Comparison of ENCODE assay signal across 1 cellular context in the genomic region with DNA sequence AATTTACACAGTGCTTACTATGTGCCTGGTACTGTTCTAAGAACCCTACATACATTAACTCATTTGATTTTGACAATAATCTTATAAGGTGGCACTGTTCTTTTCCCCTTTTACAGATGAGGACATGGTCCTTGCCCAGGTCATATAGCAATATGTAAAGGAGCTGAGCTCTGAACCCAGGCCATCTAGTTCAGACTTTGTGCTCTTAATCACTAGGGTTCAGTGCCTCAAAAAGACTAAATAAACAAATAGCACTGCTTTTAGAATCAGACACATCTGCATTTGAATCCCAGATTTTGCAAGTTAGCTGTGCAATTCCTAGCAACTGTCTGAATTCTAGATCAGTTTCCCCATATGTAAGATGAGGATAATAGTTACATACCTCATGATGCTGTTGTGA.
TF ChIP-seq lines count a peak whose summit lies in the region.

No MANE protein-coding gene starts in this region.

TF ChIP-seq in HepG2, 621 proteins besides CTCF, POLR2A, EP300 and RAD21 (continued from another document):
- TF ChIP-seq, protein P1, sequence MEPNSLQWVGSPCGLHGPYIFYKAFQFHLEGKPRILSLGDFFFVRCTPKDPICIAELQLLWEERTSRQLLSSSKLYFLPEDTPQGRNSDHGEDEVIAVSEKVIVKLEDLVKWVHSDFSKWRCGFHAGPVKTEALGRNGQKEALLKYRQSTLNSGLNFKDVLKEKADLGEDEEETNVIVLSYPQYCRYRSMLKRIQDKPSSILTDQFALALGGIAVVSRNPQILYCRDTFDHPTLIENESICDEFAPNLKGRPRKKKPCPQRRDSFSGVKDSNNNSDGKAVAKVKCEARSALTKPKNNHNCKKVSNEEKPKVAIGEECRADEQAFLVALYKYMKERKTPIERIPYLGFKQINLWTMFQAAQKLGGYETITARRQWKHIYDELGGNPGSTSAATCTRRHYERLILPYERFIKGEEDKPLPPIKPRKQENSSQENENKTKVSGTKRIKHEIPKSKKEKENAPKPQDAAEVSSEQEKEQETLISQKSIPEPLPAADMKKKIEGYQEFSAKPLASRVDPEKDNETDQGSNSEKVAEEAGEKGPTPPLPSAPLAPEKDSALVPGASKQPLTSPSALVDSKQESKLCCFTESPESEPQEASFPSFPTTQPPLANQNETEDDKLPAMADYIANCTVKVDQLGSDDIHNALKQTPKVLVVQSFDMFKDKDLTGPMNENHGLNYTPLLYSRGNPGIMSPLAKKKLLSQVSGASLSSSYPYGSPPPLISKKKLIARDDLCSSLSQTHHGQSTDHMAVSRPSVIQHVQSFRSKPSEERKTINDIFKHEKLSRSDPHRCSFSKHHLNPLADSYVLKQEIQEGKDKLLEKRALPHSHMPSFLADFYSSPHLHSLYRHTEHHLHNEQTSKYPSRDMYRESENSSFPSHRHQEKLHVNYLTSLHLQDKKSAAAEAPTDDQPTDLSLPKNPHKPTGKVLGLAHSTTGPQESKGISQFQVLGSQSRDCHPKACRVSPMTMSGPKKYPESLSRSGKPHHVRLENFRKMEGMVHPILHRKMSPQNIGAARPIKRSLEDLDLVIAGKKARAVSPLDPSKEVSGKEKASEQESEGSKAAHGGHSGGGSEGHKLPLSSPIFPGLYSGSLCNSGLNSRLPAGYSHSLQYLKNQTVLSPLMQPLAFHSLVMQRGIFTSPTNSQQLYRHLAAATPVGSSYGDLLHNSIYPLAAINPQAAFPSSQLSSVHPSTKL (CRISPR knock-in tag; IDR thresholded peaks at IDR 0.05), result peak; percentile 72
- TF ChIP-seq MLLT10 (CRISPR knock-in tag; IDR thresholded peaks at IDR 0.05) (no peak), CREM (IDR thresholded peaks at IDR 0.05) (peak; percentile 21; the same call in 1 of the 2 replicates), CREM (CRISPR knock-in tag; IDR thresholded peaks at IDR 0.05) (no peak)
